In the genomic region with DNA sequence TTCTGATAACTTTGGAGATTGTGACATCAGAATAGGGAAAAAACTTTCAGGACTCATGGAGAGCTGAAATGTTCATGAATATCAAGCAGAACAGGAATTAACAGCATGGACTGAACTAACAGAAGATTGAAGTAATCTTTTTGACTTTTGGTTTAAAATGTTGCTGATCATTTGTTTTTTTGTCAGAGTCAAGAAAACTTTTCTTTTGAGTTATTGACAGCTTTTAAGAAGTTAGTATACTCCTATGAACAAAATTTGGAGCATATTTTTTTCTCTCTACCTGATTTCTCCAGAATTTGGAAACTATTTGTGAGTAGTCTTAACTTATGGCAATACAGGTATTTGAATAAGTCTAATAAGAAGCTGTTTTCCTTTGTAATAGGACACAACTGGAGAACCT, we compare ENCODE assay signal across 27 cellular contexts.
"Had no signal": no experiment of that assay in that cellular context is flagged by ENCODE, and none has a peak within 500 bp of the region (broad histone marks: within the 10 kb centered on the region; RNA-seq: fewer than 3 reads in every experiment).

No MANE protein-coding gene starts in this region.

- H3K27me3 Mint-ChIP-seq: progenitor cell of endocrine pancreas had no signal

- H3K27ac ChIP-seq: neural progenitor cell, ovary, parathyroid adenoma, psoas muscle, right lobe of liver, sigmoid colon, stomach, thoracic aorta, thyroid gland, tibial nerve, upper lobe of left lung, vagina had no signal

- H3K9me3 Mint-ChIP-seq: stimulated activated effector memory CD8-positive, alpha-beta T cell treated with anti-CD3 and anti-CD28 coated beads, Interleukin-12 subunit alpha, Interleukin-12 subunit beta, amount 100 ng/mL, for 72 hours; stimulated activated naive CD8-positive, alpha-beta T cell treated with anti-CD3 and anti-CD28 coated beads, Interleukin-15, Interleukin-2, amounts not matched to agents 100 ng/mL and 50 ng/mL, for 24 hours had no signal

- H3K36me3 Mint-ChIP-seq: stimulated activated effector memory CD8-positive, alpha-beta T cell treated with anti-CD3 and anti-CD28 coated beads, Interleukin-12 subunit alpha, Interleukin-12 subunit beta, amount 100 ng/mL, for 72 hours had no signal

- H3K4me1 ChIP-seq: neural progenitor cell, parathyroid adenoma, psoas muscle, right lobe of liver, sigmoid colon, stomach, thyroid gland, tibial nerve, upper lobe of left lung, vagina had no signal

- H3K9me3 ChIP-seq: ovary, psoas muscle, right lobe of liver, thoracic aorta, thyroid gland, vagina had no signal

- DNase-seq: occipital lobe; ovary; posterior cingulate gyrus; psoas muscle; right cardiac atrium; right lobe of liver; sigmoid colon; small intestine; stimulated activated CD4-positive, alpha-beta T cell treated with anti-CD3 and anti-CD28 coated beads, Interleukin-15, amount 100 ng/mL, for 24 hours; stimulated activated CD4-positive, alpha-beta T cell treated with anti-CD3 and anti-CD28 coated beads, Interleukin-2, amount 100 ng/mL, for 24 hours; stimulated activated CD4-positive, alpha-beta T cell treated with anti-CD3 and anti-CD28 coated beads, Interleukin-2, amount 100 ng/mL, for 48 hours; stimulated activated CD4-positive, alpha-beta T cell treated with anti-CD3 and anti-CD28 coated beads, Interleukin-4, amount 100 ng/mL, for 24 hours; stimulated activated naive B cell treated with anti-CD40 and anti-IgM and Interleukin-4, amounts not matched to agents 10 μg/mL and 1 μg/mL and 100 μg/mL, for 72 hours; stimulated activated naive CD4-positive, alpha-beta T cell treated with Interleukin-2 at 50 U/mL for 16 hours; stomach; thyroid gland; trophoblast cell; upper lobe of left lung had no signal

- H3K4me3 Mint-ChIP-seq: nephron; neural progenitor cell; stimulated activated effector memory CD8-positive, alpha-beta T cell treated with anti-CD3 and anti-CD28 coated beads, Interleukin-12 subunit alpha, Interleukin-12 subunit beta, amount 100 ng/mL, for 72 hours; stimulated activated naive B cell treated with anti-CD40 and anti-IgM and Interleukin-4, amounts not matched to agents 10 μg/mL and 1 μg/mL and 100 μg/mL, for 72 hours; stimulated activated naive CD8-positive, alpha-beta T cell treated with anti-CD3 and anti-CD28 coated beads, Interleukin-15, Interleukin-2, amounts not matched to agents 100 ng/mL and 50 ng/mL, for 24 hours had no signal

- ATAC-seq: psoas muscle; right cardiac atrium; right lobe of liver; stimulated activated effector memory CD8-positive, alpha-beta T cell treated with anti-CD3 and anti-CD28 coated beads, Interleukin-12 subunit alpha, Interleukin-12 subunit beta, amount 100 ng/mL, for 72 hours; stimulated activated naive B cell treated with anti-CD40 and anti-IgM and Interleukin-4, amounts not matched to agents 10 μg/mL and 1 μg/mL and 100 μg/mL, for 72 hours had no signal

- H3K9ac ChIP-seq: neural progenitor cell, parathyroid adenoma had no signal

- H3K4me3 ChIP-seq: neural progenitor cell, ovary, psoas muscle, right lobe of liver, sigmoid colon, stomach, thoracic aorta, thyroid gland, tibial nerve, upper lobe of left lung, vagina had no signal

- H3K27ac Mint-ChIP-seq: nephron; neural progenitor cell; progenitor cell of endocrine pancreas; stimulated activated effector memory CD8-positive, alpha-beta T cell treated with anti-CD3 and anti-CD28 coated beads, Interleukin-12 subunit alpha, Interleukin-12 subunit beta, amount 100 ng/mL, for 72 hours; stimulated activated naive B cell treated with anti-CD40 and anti-IgM and Interleukin-4, amounts not matched to agents 10 μg/mL and 1 μg/mL and 100 μg/mL, for 72 hours; stimulated activated naive CD8-positive, alpha-beta T cell treated with anti-CD3 and anti-CD28 coated beads, Interleukin-15, Interleukin-2, amounts not matched to agents 100 ng/mL and 50 ng/mL, for 24 hours had no signal

- H3K36me3 ChIP-seq: neural progenitor cell, ovary, right lobe of liver, sigmoid colon, stomach, thoracic aorta, thyroid gland, upper lobe of left lung, vagina had no signal

- H3K27me3 ChIP-seq: neural progenitor cell, ovary, right lobe of liver, sigmoid colon, stomach, thyroid gland, tibial nerve, upper lobe of left lung, vagina had no signal

- H3K4me1 Mint-ChIP-seq: nephron; stimulated activated effector memory CD8-positive, alpha-beta T cell treated with anti-CD3 and anti-CD28 coated beads, Interleukin-12 subunit alpha, Interleukin-12 subunit beta, amount 100 ng/mL, for 72 hours had no signal
